In the genomic region with DNA sequence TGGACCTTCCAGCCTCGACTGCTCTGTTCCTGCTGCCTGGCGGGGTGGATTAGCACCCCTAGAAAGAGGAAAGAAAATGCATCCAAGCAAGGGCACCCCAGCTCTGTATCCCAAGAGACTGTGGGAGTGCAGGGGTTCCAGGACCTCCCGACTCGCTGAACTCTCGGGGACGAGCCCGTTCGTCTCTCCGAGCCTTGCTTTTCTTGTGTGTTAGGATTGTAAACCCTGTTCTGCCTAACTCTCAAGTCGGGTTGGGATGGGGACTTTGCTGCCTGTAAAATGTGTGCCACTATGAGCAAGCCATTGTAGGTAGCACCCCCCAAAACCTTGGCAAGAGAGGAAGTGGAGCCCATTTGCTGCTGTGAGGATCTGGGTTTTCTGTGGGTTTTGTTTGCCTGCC, we compare ENCODE assay signal across 3 cellular contexts.
"Had no signal": no experiment of that assay in that cellular context is flagged by ENCODE, and none has a peak within 500 bp of the region (broad histone marks: within the 10 kb centered on the region; RNA-seq: fewer than 3 reads in every experiment).

No MANE protein-coding gene starts in this region.

- DNase-seq: GDM1, GF-D8 had no signal

- H3K4me3 ChIP-seq: GM12878 had no signal

- ATAC-seq: GM12878 had no signal
